ENCODE assay signal across 19 cellular contexts in genomic region chr15:33089165-33089877, GRCh38.
"Had no signal": no experiment of that assay in that cellular context is flagged by ENCODE, and none has a peak within 500 bp of the region (broad histone marks: within the 10 kb centered on the region; RNA-seq: fewer than 3 reads in every experiment).

No MANE protein-coding gene starts in this region.

- H3K4me1 ChIP-seq: testis, vagina had no signal

- H3K27me3 ChIP-seq: dorsolateral prefrontal cortex, sigmoid colon, testis, vagina had no signal

- H3K4me3 ChIP-seq: dorsolateral prefrontal cortex, lower lobe of right lung, sigmoid colon, testis, vagina had no signal

- H3K36me3 ChIP-seq: lower lobe of right lung, sigmoid colon, vagina had no signal

- H3K27ac ChIP-seq: epithelial cell of prostate, lower lobe of right lung, sigmoid colon, testis, vagina had no signal

- DNase-seq: activated CD4-positive, alpha-beta T cell treated with anti-CD3 and anti-CD28 coated beads for 48 hours; activated CD8-positive, alpha-beta T cell treated with anti-CD3 and anti-CD28 coated beads for 36 hours; activated gamma-delta T cell treated with Interleukin-2 at 50 U/mL for 16 hours; activated T-cell treated with anti-CD3 and anti-CD28 coated beads, Interleukin-2, amount 50 U/mL, for 1 hour; aorta; dorsolateral prefrontal cortex; endodermal cell; lower lobe of right lung; mesendoderm; naive B cell; occipital lobe; posterior cingulate gyrus; sigmoid colon; stimulated activated CD4-positive, alpha-beta T cell treated with anti-CD3 and anti-CD28 coated beads, Interleukin-2, amount 100 ng/mL, for 48 hours; stimulated activated CD8-positive, alpha-beta memory T cell treated with anti-CD3 and anti-CD28 coated beads, Interleukin-4, amount 100 ng/mL, for 48 hours; stimulated activated naive B cell treated with anti-CD40 and anti-IgM and Interleukin-4, amounts not matched to agents 10 μg/mL and 1 μg/mL and 100 μg/mL, for 72 hours; testis had no signal

- H3K9me3 ChIP-seq: lower lobe of right lung, sigmoid colon, testis, vagina had no signal

- ATAC-seq: activated CD8-positive, alpha-beta T cell treated with anti-CD3 and anti-CD28 coated beads for 36 hours; stimulated activated naive B cell treated with anti-CD40 and anti-IgM and Interleukin-4, amounts not matched to agents 10 μg/mL and 1 μg/mL and 100 μg/mL, for 72 hours had no signal
